1 cellular context compared by ENCODE assay signal in the genomic region with DNA sequence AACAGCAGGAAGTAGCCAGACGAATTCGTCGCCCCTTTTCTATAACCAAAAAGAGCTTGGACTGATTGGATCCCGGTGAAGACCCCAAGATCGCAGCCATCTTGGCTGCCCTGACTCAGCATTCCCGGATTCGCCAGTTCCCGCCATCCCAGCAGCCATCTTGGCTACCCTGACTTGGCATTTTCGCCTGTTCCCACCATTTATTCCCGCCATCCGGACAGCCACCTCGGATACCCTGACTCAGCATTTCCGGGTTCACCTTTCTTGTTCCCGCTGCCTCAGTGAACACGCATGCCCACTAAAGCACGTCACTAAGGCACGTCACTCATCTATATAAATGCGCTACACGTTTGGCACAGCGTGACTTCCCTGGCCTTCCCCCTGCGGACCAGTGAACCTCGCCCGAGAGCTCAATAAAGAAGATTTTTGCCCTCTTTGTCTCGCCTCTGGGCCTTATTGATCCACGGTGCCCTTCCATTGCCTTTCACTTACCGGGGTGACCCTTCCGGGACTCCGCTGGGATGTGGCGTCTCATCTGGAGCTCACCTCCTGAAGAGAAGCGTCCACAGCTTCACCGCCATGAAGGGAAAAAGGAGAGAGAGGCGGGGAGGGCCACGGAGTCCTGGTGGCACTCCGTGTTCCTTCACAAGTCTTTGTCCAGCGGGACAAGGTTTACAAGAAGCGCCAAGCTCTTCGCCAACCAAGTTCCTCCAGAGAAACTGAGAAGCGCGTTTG.
TF ChIP-seq lines count a peak whose summit lies in the region.

No MANE protein-coding gene starts in this region.

TF ChIP-seq in IMR-90, 13 proteins besides CTCF, POLR2A, EP300 and RAD21:
- TF ChIP-seq FOS (IDR thresholded peaks at IDR 0.05; ENCODE audit: low read depth, low read length) = no peak
- peak; percentile 75 for TF ChIP-seq MAFK (IDR thresholded peaks at IDR 0.05; ENCODE audit: low read depth, low read length)
